Comparison of ENCODE assay signal across 29 cellular contexts in genomic region chr20:57527728-57528127, GRCh38. TPM values are rescaled to one million over a fixed set of nuclear protein-coding genes. Genes with fewer than 3 reads are reported as not detected.
DNase-seq lines count a peak whose midpoint lies in the region; ATAC-seq, FAIRE-seq and TF ChIP-seq lines count a peak whose summit lies in the region.
"Had no signal": no experiment of that assay in that cellular context is flagged by ENCODE, and none has a peak within 500 bp of the region (broad histone marks: within the 10 kb centered on the region; RNA-seq: fewer than 3 reads in every experiment).

No MANE protein-coding gene starts in this region.

- peaks cover 2% of the 10 kb centered on the region; the same call in 1 of the 2 replicates for H3K27me3 Mint-ChIP-seq in WTC11 (ENCODE audit: low read depth)
- peaks cover 0 to 3% of the 10 kb centered on the region in 2 donors for H3K27me3 Mint-ChIP-seq in CD4-positive, alpha-beta memory T cell

- H3K4me3 Mint-ChIP-seq in WTC11 = no peak overlapping the region
- no peak overlapping the region for H3K4me3 Mint-ChIP-seq in CD4-positive, alpha-beta memory T cell
- H3K4me3 Mint-ChIP-seq: CD14-positive monocyte; CD4-positive, CD25-positive, alpha-beta regulatory T cell; CD8-positive, alpha-beta T cell had no signal

- CTCF ChIA-PET in WTC11 (lab: Charles Lee) = interaction anchor here (0.6 to 1.6 kb wide), 7 partner anchors 8 to 373 kb away, joined by 3 to 6 read pairs (median 4); no protein-coding TSS in a partner anchor
- CTCF ChIA-PET in HepG2 (lab: Yijun Ruan, JAX; ENCODE audit: low intra/inter-chr PET ratio, low total read pairs) = interaction anchor here (1.4 to 5.7 kb wide), 3 partner anchors 13 to 65 kb away, joined by 4 to 140 read pairs (median 19); no protein-coding TSS in a partner anchor
- CTCF ChIA-PET in CD4-positive, alpha-beta memory T cell (lab: Charles Lee; ENCODE audit: partially characterized antibody) = no interaction called here

- 2% methylated on average over 6 of the region's 6 CpGs for WGBS in HepG2 (ENCODE audit: low lambda C conversion rate)
- WGBS in right lobe of liver (ENCODE audit: insufficient coverage, low coverage, low lambda C conversion rate, missing lambda C conversion rate) = 33% methylated on average over 6 of the region's 6 CpGs
- 55 to 60% methylated on average over 6 of the region's 6 CpGs for WGBS in pancreas, 2 donors

- FAIRE-seq in HepG2 (lab: Jason Lieb, UNC) (no peak), pancreas (lab: Jason Lieb, UNC) (no peak)
- FAIRE-seq: A204.1, D721Med, GM12878, GM12892, GM18507 had no signal

- TF ChIP-seq POLR2A in HepG2 (IDR thresholded peaks at IDR 0.05; ENCODE audit: insufficient read depth in 1 of 2, low read depth in 2 of 2, low read length in 2 of 2) (no peak), right lobe of liver (IDR thresholded peaks at IDR 0.05) (no peak)

- BruUV-seq in HepG2 (replicated peaks; lab: Mats Ljungman, UMichigan) = no TSS peak

- H3K27me3 ChIP-seq in HepG2 (ENCODE audit: control insufficient read depth in 1 of 2, insufficient read depth in 2 of 2, low read length in 2 of 2) = peaks cover 2 to 12% of the 10 kb centered on the region in 2 experiments; a peak in 2 of 5 replicates
- no peaks in the 10 kb centered on the region for H3K27me3 ChIP-seq in right lobe of liver
- H3K27me3 ChIP-seq in CD4-positive, alpha-beta memory T cell (ENCODE audit: insufficient read depth, low read length) = no peaks in the 10 kb centered on the region
- H3K27me3 ChIP-seq in pancreas = no peaks in the 10 kb centered on the region
- H3K27me3 ChIP-seq: BLaER1 had no signal

- H3K4me1 Mint-ChIP-seq in WTC11 = peaks cover 20% of the 10 kb centered on the region
- H3K4me1 Mint-ChIP-seq in CD4-positive, alpha-beta memory T cell = peaks cover 3 to 7% (median 5%) of the 10 kb centered on the region in 4 donors
- H3K4me1 Mint-ChIP-seq: CD14-positive monocyte had no signal

- H3K79me2 ChIP-seq in HepG2 (ENCODE audit: insufficient read depth, low read length) = no peaks in the 10 kb centered on the region

- H2AFZ ChIP-seq in HepG2 (ENCODE audit: low read length) = no peak overlapping the region

- no peak for ATAC-seq in WTC11
- ATAC-seq in HepG2 = no peak; the same call in 2 of the 3 replicates
- peak; percentile 16 to 51 (median 27) for ATAC-seq in right lobe of liver
- no peak for ATAC-seq in pancreas
- ATAC-seq: CD8-positive, alpha-beta T cell; GM12878 had no signal

- intact Hi-C loops in HepG2 (cut with micrococcal nuclease; ENCODE audit: unreplicated experiment) = no loop called here
- intact Hi-C loops in right lobe of liver (cut with DNase I) = loop anchor here (5.0 to 10.0 kb wide), 2 partner anchors 60 to 677 kb away; no protein-coding TSS in a partner anchor
- intact Hi-C loops in CD4-positive, alpha-beta memory T cell (cut with micrococcal nuclease) = no loop called here
- intact Hi-C loops in pancreas (cut with DNase I) = loop anchor here in 2 of 3 donors (10.0 kb wide), 2 partner anchors 57 to 687 kb away; no protein-coding TSS in a partner anchor

- peak in 1 of 2 experiments; percentile 95; a peak in 2 of 4 replicates for TF ChIP-seq EP300 in HepG2 (IDR thresholded peaks at IDR 0.05; ENCODE audit: low read depth in 2 of 2, low read length in 2 of 2)
- no peak for TF ChIP-seq EP300 in HepG2 (CRISPR knock-in tag; IDR thresholded peaks at IDR 0.05; ENCODE audit: borderline replicate concordance)

- H3K27ac Mint-ChIP-seq in WTC11 = no peak overlapping the region
- no peak overlapping the region for H3K27ac Mint-ChIP-seq in CD4-positive, alpha-beta memory T cell
- H3K27ac Mint-ChIP-seq: CD4-positive, CD25-positive, alpha-beta regulatory T cell; CD8-positive, alpha-beta T cell had no signal

- H3K36me3 ChIP-seq in HepG2 (replicated peaks in 1 of 2; ENCODE audit: control insufficient read depth in 1 of 2, insufficient read depth in 2 of 2, low read length in 2 of 2) (no peaks in the 10 kb centered on the region), right lobe of liver (no peaks in the 10 kb centered on the region), pancreas (no peaks in the 10 kb centered on the region)
- no peaks in the 10 kb centered on the region for H3K36me3 ChIP-seq in CD4-positive, alpha-beta memory T cell (ENCODE audit: insufficient read depth, low read length)
- H3K36me3 ChIP-seq: BE2C, BLaER1 had no signal

- POLR2A ChIA-PET in WTC11 (lab: Charles Lee) (no interaction called here), HepG2 (lab: Yijun Ruan, JAX) (interaction anchor here (0.7 to 2.1 kb wide), 9 partner anchors 20 to 63 kb away, joined by 3 to 27 read pairs (median 4); partner anchors contain the start of gene PCK1)
- POLR2A ChIA-PET in CD4-positive, alpha-beta memory T cell (lab: Charles Lee; ENCODE audit: partially characterized antibody) = no interaction called here

- in situ Hi-C loops in HepG2 (cut with HindIII; ENCODE audit: extremely low pct_ligation_motif_present, low pct_unique_long_range_greater_than_20kb) = no loop called here

- H3K27ac ChIP-seq in HepG2 (ENCODE audit: extremely low read length, insufficient read depth, low read length) (peak overlapping the region; percentile 15), right lobe of liver (peak overlapping the region in 2 of 3 donors; percentile 98 to 99), pancreas (no peak overlapping the region)
- H3K27ac ChIP-seq in CD4-positive, alpha-beta memory T cell (ENCODE audit: low read depth, low read length) = no peak overlapping the region
- H3K27ac ChIP-seq: BLaER1 had no signal

- H3K4me1 ChIP-seq in HepG2 (ENCODE audit: insufficient read depth, low read length) = peaks cover 60% of the 10 kb centered on the region
- peaks cover 0 to 39% (median 10%) of the 10 kb centered on the region in 4 donors for H3K4me1 ChIP-seq in right lobe of liver
- no peaks in the 10 kb centered on the region for H3K4me1 ChIP-seq in CD4-positive, alpha-beta memory T cell (ENCODE audit: insufficient read depth, low read length)
- no peaks in the 10 kb centered on the region for H3K4me1 ChIP-seq in pancreas
- H3K4me1 ChIP-seq: BE2C, Caco-2 had no signal

- TF ChIP-seq CTCF in WTC11 (IDR thresholded peaks at IDR 0.05) (no peak), HepG2 (CRISPR knock-in tag; IDR thresholded peaks at IDR 0.05) (no peak), right lobe of liver (IDR thresholded peaks at IDR 0.05) (no peak), pancreas (IDR thresholded peaks at IDR 0.05) (no peak)

- no peak overlapping the region for H3K9ac ChIP-seq in HepG2 (ENCODE audit: insufficient read depth, low read depth, low read length)
- H3K9ac ChIP-seq: BLaER1 had no signal

- no peak for TF ChIP-seq RAD21 in HepG2 (CRISPR knock-in tag; IDR thresholded peaks at IDR 0.05)

- H4K20me1 ChIP-seq in HepG2 (ENCODE audit: insufficient read depth, low read length) = no peaks in the 10 kb centered on the region
- H4K20me1 ChIP-seq: BLaER1 had no signal

- H3K36me3 Mint-ChIP-seq in WTC11 = peaks cover 2% of the 10 kb centered on the region; the same call in 1 of the 2 replicates
- H3K36me3 Mint-ChIP-seq in CD4-positive, alpha-beta memory T cell = no peaks in the 10 kb centered on the region
- H3K36me3 Mint-ChIP-seq: CD14-positive monocyte; CD4-positive, CD25-positive, alpha-beta regulatory T cell; CD8-positive, alpha-beta T cell had no signal

- 0 out of 2 replicates have a peak, but pooled peaks cover under 1% of the 10 kb centered on the region for H3K9me3 ChIP-seq in HepG2 (ENCODE audit: low read length)
- H3K9me3 ChIP-seq in right lobe of liver = no peaks in the 10 kb centered on the region
- no peaks in the 10 kb centered on the region for H3K9me3 ChIP-seq in CD4-positive, alpha-beta memory T cell (ENCODE audit: control insufficient read depth in 1 of 2, low read length in 2 of 2)
- H3K9me3 ChIP-seq in pancreas = no peaks in the 10 kb centered on the region
- H3K9me3 ChIP-seq: BE2C, BLaER1 had no signal

- peaks cover 3% of the 10 kb centered on the region for H3K9me3 Mint-ChIP-seq in WTC11
- no peaks in the 10 kb centered on the region for H3K9me3 Mint-ChIP-seq in CD4-positive, alpha-beta memory T cell
- H3K9me3 Mint-ChIP-seq: CD8-positive, alpha-beta T cell had no signal

- DNase-seq in WTC11 (ENCODE audit: low spot score) (no peak), HepG2 (ENCODE audit: low spot score) (peak; percentile 27), right lobe of liver (no peak), NCI-H69 (lab: John Stamatoyannopoulos, UW) (no peak), pancreas (no peak)
- no peak for DNase-seq in CD4-positive, alpha-beta memory T cell
- DNase-seq: 8988T; ACHN; BE2C; C1 segment of cervical spinal cord; Caco-2; Calu3; CD4-positive, CD25-positive, alpha-beta regulatory T cell; CD8-positive, alpha-beta T cell; DMS79; DND-41; EL; GDM1 had no signal

- H3K4me3 ChIP-seq in HepG2 (replicated peaks in 1 of 3; ENCODE audit: insufficient read depth in 1 of 3, low read depth in 2 of 3, low read length in 3 of 3) (peak overlapping the region in 2 of 3 experiments; percentile 5 to 6; a peak in 2 of 6 replicates), right lobe of liver (no peak overlapping the region), pancreas (no peak overlapping the region)
- no peak overlapping the region for H3K4me3 ChIP-seq in CD4-positive, alpha-beta memory T cell (ENCODE audit: low read length in 2 of 2)
- H3K4me3 ChIP-seq: BLaER1, GM12878 had no signal

- peak overlapping the region; percentile 71 for H3K4me2 ChIP-seq in HepG2 (ENCODE audit: low read depth, low read length)

RNA-seq across cellular contexts. Expression of gene CTCFL, which starts 2.8 kb away (rescaled TPM):
- 0.70 to 2.6 TPM (median 2.4 TPM) in 3 replicates for total RNA-seq in WTC11 (2021)
- not detected in 2 replicates for total RNA-seq in HepG2 (2016; rRNA removed; fragmentation: Illumina TruSeq; extraction: Trizol)
- not detected in 2 replicates for total RNA-seq in HepG2 (2016; cell fraction: cytosol; rRNA removed; fragmentation: Illumina TruSeq; extraction: Trizol; ENCODE audit: low read depth)
- not detected in 2 replicates for total RNA-seq in HepG2 (2016; cell fraction: insoluble cytoplasmic fraction; rRNA removed; fragmentation: Illumina TruSeq; extraction: Trizol)
- not detected in 2 replicates for total RNA-seq in HepG2 (2016; cell fraction: membrane; rRNA removed; fragmentation: Illumina TruSeq; extraction: Trizol)
- not detected in 2 replicates for total RNA-seq in HepG2 (2016; cell fraction: nucleus; rRNA removed; fragmentation: Illumina TruSeq; extraction: Trizol)
- 0.04 and 0.05 TPM in 2 replicates for polyA plus RNA-seq in HepG2 (2011; rRNA removed)
- polyA plus RNA-seq in HepG2 (2011; cell fraction: cytosol; rRNA removed) = 0.03 TPM in 1 of 2 replicates, not detected in the other
- polyA plus RNA-seq in HepG2 (2011; cell fraction: nucleus; rRNA removed) = not detected in 2 replicates
- polyA plus RNA-seq in HepG2 (2012) = 0.13 and 0.42 TPM in 2 replicates
- not detected in 2 replicates for polyA plus RNA-seq in HepG2 (2016; cell fraction: cytosol; fragmentation: Illumina TruSeq; extraction: Trizol; ENCODE audit: low read depth)
- polyA plus RNA-seq in HepG2 (2016; cell fraction: insoluble cytoplasmic fraction; fragmentation: Illumina TruSeq; extraction: Trizol; ENCODE audit: low read depth) = not detected in 2 replicates
- not detected in 2 replicates for polyA plus RNA-seq in HepG2 (2016; cell fraction: membrane; fragmentation: Illumina TruSeq; extraction: Trizol; ENCODE audit: low read depth)
- not detected in 2 replicates for polyA plus RNA-seq in HepG2 (2016; cell fraction: nucleus; fragmentation: Illumina TruSeq; extraction: Trizol; ENCODE audit: insufficient read depth, low read depth)
- 0.22 and 0.26 TPM in 2 replicates for polyA minus RNA-seq in HepG2 (2011; rRNA and poly(A)+ RNA removed; ENCODE audit: low replicate concordance)
- not detected in 2 replicates for polyA minus RNA-seq in HepG2 (2011; cell fraction: cytosol; rRNA and poly(A)+ RNA removed)
- polyA minus RNA-seq in HepG2 (2011; cell fraction: nucleus; rRNA and poly(A)+ RNA removed) = not detected in 2 replicates
- under 1 TPM in 4 of 6 experiments, not detected in 2; 0.09 to 0.50 (median 0.33) TPM for total RNA-seq in right lobe of liver
- not detected for total RNA-seq in CD4-positive, alpha-beta memory T cell
- polyA plus RNA-seq in CD4-positive, alpha-beta memory T cell = not detected
- under 1 TPM in 1 of 6 donors, not detected in 5; 0.16 TPM for total RNA-seq in pancreas
- not detected for polyA plus RNA-seq in pancreas
- total RNA-seq: Caco-2; Calu3; CD4-positive, CD25-positive, alpha-beta regulatory T cell; CD8-positive, alpha-beta T cell had no signal
- polyA plus RNA-seq: AG04450; CD14-positive monocyte; CD4-positive, CD25-positive, alpha-beta regulatory T cell had no signal

RNA-seq across cellular contexts. Expression of gene PCK1, which starts 33.2 kb away (rescaled TPM):
- total RNA-seq in WTC11 (2021) = 0.17 to 0.30 TPM (median 0.21 TPM) in 3 replicates
- total RNA-seq in HepG2 (2016; rRNA removed; fragmentation: Illumina TruSeq; extraction: Trizol) = 5.4 and 12.6 TPM in 2 replicates
- total RNA-seq in HepG2 (2016; cell fraction: cytosol; rRNA removed; fragmentation: Illumina TruSeq; extraction: Trizol; ENCODE audit: low read depth) = 3.7 TPM in 2 replicates
- 5.2 and 15.5 TPM in 2 replicates for total RNA-seq in HepG2 (2016; cell fraction: insoluble cytoplasmic fraction; rRNA removed; fragmentation: Illumina TruSeq; extraction: Trizol)
- 3.3 and 3.9 TPM in 2 replicates for total RNA-seq in HepG2 (2016; cell fraction: membrane; rRNA removed; fragmentation: Illumina TruSeq; extraction: Trizol)
- total RNA-seq in HepG2 (2016; cell fraction: nucleus; rRNA removed; fragmentation: Illumina TruSeq; extraction: Trizol) = 23.9 and 29.1 TPM in 2 replicates
- polyA plus RNA-seq in HepG2 (2011; rRNA removed) = 6.5 and 19.5 TPM in 2 replicates
- polyA plus RNA-seq in HepG2 (2011; cell fraction: cytosol; rRNA removed) = 2.9 and 9.4 TPM in 2 replicates
- polyA plus RNA-seq in HepG2 (2011; cell fraction: nucleus; rRNA removed) = 21.5 and 61.9 TPM in 2 replicates
- 220 and 303 TPM in 2 replicates for polyA plus RNA-seq in HepG2 (2012)
- 0.43 and 0.67 TPM in 2 replicates for polyA plus RNA-seq in HepG2 (2016; cell fraction: cytosol; fragmentation: Illumina TruSeq; extraction: Trizol; ENCODE audit: low read depth)
- 5.0 and 5.7 TPM in 2 replicates for polyA plus RNA-seq in HepG2 (2016; cell fraction: insoluble cytoplasmic fraction; fragmentation: Illumina TruSeq; extraction: Trizol; ENCODE audit: low read depth)
- 0.71 and 0.72 TPM in 2 replicates for polyA plus RNA-seq in HepG2 (2016; cell fraction: membrane; fragmentation: Illumina TruSeq; extraction: Trizol; ENCODE audit: low read depth)
- 17.4 and 17.7 TPM in 2 replicates for polyA plus RNA-seq in HepG2 (2016; cell fraction: nucleus; fragmentation: Illumina TruSeq; extraction: Trizol; ENCODE audit: insufficient read depth, low read depth)
- polyA minus RNA-seq in HepG2 (2011; rRNA and poly(A)+ RNA removed; ENCODE audit: low replicate concordance) = 0.12 and 22.5 TPM in 2 replicates
- 7.7 and 23.7 TPM in 2 replicates for polyA minus RNA-seq in HepG2 (2011; cell fraction: cytosol; rRNA and poly(A)+ RNA removed)
- 39.8 and 149 TPM in 2 replicates for polyA minus RNA-seq in HepG2 (2011; cell fraction: nucleus; rRNA and poly(A)+ RNA removed)
- total RNA-seq in right lobe of liver = 1,000 to 10,000 TPM in 2 of 6 experiments, 100 to 1,000 TPM in 4; 187 to 1,757 (median 778) TPM
- total RNA-seq in CD4-positive, alpha-beta memory T cell = not detected
- not detected for polyA plus RNA-seq in CD4-positive, alpha-beta memory T cell
- total RNA-seq in pancreas = 1 to 10 TPM in 1 of 6 donors, under 1 TPM in 5; 0.12 to 2.5 (median 0.47) TPM
- 1 to 10 TPM in 1 of 2 donors, under 1 TPM in 1; 0.38 to 2.3 TPM for polyA plus RNA-seq in pancreas
- total RNA-seq: A673; Caco-2; CD4-positive, CD25-positive, alpha-beta regulatory T cell; CD8-positive, alpha-beta T cell; Daoy; G401 had no signal
- polyA plus RNA-seq: AG04450; CD14-positive monocyte; CD4-positive, CD25-positive, alpha-beta regulatory T cell had no signal

Comparison
In these comparisons a context has a peak if more than half of its experiments do, and no peak if none do; other contexts are left out.
1. ATAC-seq: peak in right lobe of liver (4 of 4); none in WTC11 (single experiment), HepG2 (single experiment) and pancreas (0 of 4).
2. H3K4me3 ChIP-seq: peak in HepG2 (2 of 3); none in right lobe of liver (0 of 3), CD4-positive, alpha-beta memory T cell (0 of 2) and pancreas (0 of 4).
3. RNA of gene PCK1, which starts 33.2 kb away (total RNA-seq): 187 to 1,757 TPM in right lobe of liver; 3.3 to 29.1 TPM in HepG2, 0.12 to 2.5 TPM in pancreas, 0.17 to 0.30 TPM in WTC11 and not detected in CD4-positive, alpha-beta memory T cell; every median in the first group is over 4 times any median in the second.
4. intact Hi-C loops: an anchor here in right lobe of liver (5.0 to 10.0 kb wide) and pancreas (10.0 kb wide); none called in HepG2 and CD4-positive, alpha-beta memory T cell.
5. H3K27ac ChIP-seq: peak in HepG2 (single experiment) and right lobe of liver (2 of 3); none in CD4-positive, alpha-beta memory T cell (single experiment) and pancreas (0 of 4).
6. Of the 50 proteins assayed by ChIP-seq in both HepG2 and WTC11: peak only in HepG2: ATF1, FOXJ3, FOXK1, FOXP4, JUN, NR2C2 and 3 more; only in WTC11: GABPB1; in both: none; in neither: 38; mixed calls (peak in some experiments, not most) for 2.